In genomic region chr2:88099798-88100488, GRCh38 we compare ENCODE assay signal across 2 cellular contexts.
TF ChIP-seq lines count a peak whose summit lies in the region.

No MANE protein-coding gene starts in this region.

TF ChIP-seq in liver, 16 proteins besides CTCF, POLR2A, EP300 and RAD21:
- TF ChIP-seq JUND (IDR thresholded peaks at IDR 0.05) (peak; percentile 4 to 23), HNF4A (conservative IDR thresholded peaks at IDR 0.05) (no peak), EGR1 (IDR thresholded peaks at IDR 0.05; ENCODE audit: low read depth in 2 of 2) (no peak), ATF3 (IDR thresholded peaks at IDR 0.05) (peak; percentile 10), REST (IDR thresholded peaks at IDR 0.05) (no peak)

TF ChIP-seq in HepG2, 621 proteins besides CTCF, POLR2A, EP300 and RAD21:
- TF ChIP-seq TARDBP (CRISPR knock-in tag; IDR thresholded peaks at IDR 0.05) = no peak
- TF ChIP-seq MED8 (CRISPR knock-in tag; IDR thresholded peaks at IDR 0.05; ENCODE audit: insufficient replicate concordance) = no peak
- TF ChIP-seq SP5 (CRISPR knock-in tag; IDR thresholded peaks at IDR 0.05; ENCODE audit: borderline replicate concordance, low read depth) = no peak
- no peak for TF ChIP-seq KMT2B (CRISPR knock-in tag; IDR thresholded peaks at IDR 0.05)
- no peak for TF ChIP-seq ARNT2 (CRISPR knock-in tag; IDR thresholded peaks at IDR 0.05; ENCODE audit: low read depth)
- no peak for TF ChIP-seq PITX1 (CRISPR knock-in tag; IDR thresholded peaks at IDR 0.05)
TF ChIP-seq in HepG2: peak in this region for 0.
